Comparison of ENCODE assay signal across 1 cellular context in genomic region chr2:238151628-238152235, GRCh38.
TF ChIP-seq lines count a peak whose summit lies in the region.

No MANE protein-coding gene starts in this region.

TF ChIP-seq in HepG2, 621 proteins besides CTCF, POLR2A, EP300 and RAD21:
- TF ChIP-seq ZNF317 (CRISPR knock-in tag; IDR thresholded peaks at IDR 0.05) (no peak), THAP8 (CRISPR knock-in tag; IDR thresholded peaks at IDR 0.05; ENCODE audit: borderline replicate concordance) (no peak), ZNF503 (CRISPR knock-in tag; IDR thresholded peaks at IDR 0.05) (no peak), THRA (CRISPR knock-in tag; IDR thresholded peaks at IDR 0.05; ENCODE audit: borderline replicate concordance) (no peak), JUNB (CRISPR knock-in tag; IDR thresholded peaks at IDR 0.05; ENCODE audit: borderline replicate concordance) (no peak), IRF2 (CRISPR knock-in tag; IDR thresholded peaks at IDR 0.05) (no peak), ZNF335 (CRISPR knock-in tag; IDR thresholded peaks at IDR 0.05) (no peak)
TF ChIP-seq in HepG2: peak in this region for 0.
